8 cellular contexts compared by ENCODE assay signal in the genomic region with DNA sequence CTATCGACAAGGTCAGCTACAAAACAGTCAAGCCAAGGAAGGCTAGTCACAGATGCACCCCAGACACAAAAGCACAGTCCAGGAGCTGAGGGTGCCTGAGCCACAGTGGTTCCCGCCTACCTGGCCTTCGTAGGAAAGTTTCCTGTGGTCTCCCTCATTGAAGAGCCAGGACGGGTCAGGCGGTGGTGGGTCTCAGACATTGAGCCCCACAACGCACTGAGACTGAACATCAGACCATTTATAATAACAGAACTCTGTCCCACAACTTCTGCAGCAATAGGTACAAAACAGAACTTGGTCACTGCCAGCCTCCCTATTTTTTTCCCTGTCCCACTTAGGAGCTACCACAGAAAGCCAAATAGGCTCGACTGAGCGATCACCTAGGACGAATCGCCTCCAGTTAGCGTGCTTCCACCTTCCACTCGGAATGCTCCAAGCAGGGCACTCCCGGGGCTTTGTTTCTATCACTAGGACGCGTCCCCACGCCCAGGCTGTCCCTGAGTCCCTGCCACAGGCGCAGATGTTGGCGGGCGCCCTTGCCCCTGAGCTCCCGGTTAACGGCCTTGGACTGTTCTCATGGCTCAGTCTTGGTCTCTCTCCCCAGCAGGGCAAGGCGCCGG. TPM values are rescaled to one million over a fixed set of nuclear protein-coding genes. Genes with fewer than 3 reads are reported as not detected.
DNase-seq lines count a peak whose midpoint lies in the region; ATAC-seq, FAIRE-seq and TF ChIP-seq lines count a peak whose summit lies in the region.

No MANE protein-coding gene starts in this region.

- peak overlapping the region; percentile 93 for H3K27ac ChIP-seq in RWPE1
- H3K27ac ChIP-seq in parathyroid adenoma: peak overlapping the region; percentile 84

- peak overlapping the region; percentile 94 for H2AFZ ChIP-seq in parathyroid adenoma

- H3K4me1 ChIP-seq in parathyroid adenoma: peaks cover 7% of the 10 kb centered on the region

- peak overlapping the region; percentile 67 for H3K4me2 ChIP-seq in parathyroid adenoma (ENCODE audit: low read length)

- TF ChIP-seq CTCF in RWPE1 (conservative IDR thresholded peaks at IDR 0.05; ENCODE audit: low read depth): no peak
- no peak for TF ChIP-seq CTCF in fibroblast of mammary gland (conservative IDR thresholded peaks at IDR 0.05; ENCODE audit: control insufficient read depth, insufficient read depth, low read depth, low read length)
- TF ChIP-seq CTCF in parathyroid adenoma (IDR thresholded peaks at IDR 0.05): no peak

- no peak for FAIRE-seq in urothelium cell line (lab: Jason Lieb, UNC)

- ATAC-seq in activated CD8-positive, alpha-beta memory T cell treated with anti-CD3 and anti-CD28 coated beads, Interleukin-2, amount 10 ng/mL, durations not matched to agents 7 days and 5 days: peak; percentile 48
- ATAC-seq in GM19395 (IDR thresholded peaks at IDR 0.05; ENCODE audit: unreplicated experiment): no peak

- peak overlapping the region; percentile 85 for H3K4me3 Mint-ChIP-seq in activated CD8-positive, alpha-beta memory T cell treated with anti-CD3 and anti-CD28 coated beads, Interleukin-2, amount 10 ng/mL, durations not matched to agents 7 days and 5 days

- H3K27me3 ChIP-seq in parathyroid adenoma (ENCODE audit: control insufficient read depth, insufficient read depth, low read length): no peaks in the 10 kb centered on the region

- H3K36me3 ChIP-seq in parathyroid adenoma (ENCODE audit: control insufficient read depth, insufficient read depth, low read length): no peaks in the 10 kb centered on the region

- H3K27me3 Mint-ChIP-seq in activated CD8-positive, alpha-beta memory T cell treated with anti-CD3 and anti-CD28 coated beads, Interleukin-2, amount 10 ng/mL, durations not matched to agents 7 days and 5 days: no peaks in the 10 kb centered on the region

- H3K9me3 Mint-ChIP-seq in activated CD8-positive, alpha-beta memory T cell treated with anti-CD3 and anti-CD28 coated beads, Interleukin-2, amount 10 ng/mL, durations not matched to agents 7 days and 5 days (ENCODE audit: low read depth): peaks cover 28% of the 10 kb centered on the region

- peak overlapping the region; percentile 64 for H3K9ac ChIP-seq in parathyroid adenoma

- POLR2A ChIA-PET in RWPE1 (lab: Yijun Ruan, JAX; ENCODE audit: low non-redundant PET): interaction anchor here (0.6 to 1.7 kb wide), 2 partner anchors 45 to 164 kb away, joined by 5 to 11 read pairs; no protein-coding TSS in a partner anchor

- no peaks in the 10 kb centered on the region for H3K9me3 ChIP-seq in parathyroid adenoma (ENCODE audit: control insufficient read depth, low read length)

- DNase-seq in activated CD8-positive, alpha-beta memory T cell treated with anti-CD3 and anti-CD28 coated beads, Interleukin-2, amount 10 ng/mL, durations not matched to agents 7 days and 5 days: no peak
- DNase-seq in activated CD8-positive, alpha-beta memory T cell treated with anti-CD3 and anti-CD28 coated beads, Interleukin-2, amount 50 U/mL, for 4 hours: no peak
- DNase-seq in RWPE1 (ENCODE audit: low spot score) (no peak), fibroblast of mammary gland (ENCODE audit: low read depth) (peak; percentile 5), germinal center (ENCODE audit: low spot score) (no peak), urothelium cell line (ENCODE audit: low spot score) (no peak)

- peak overlapping the region; percentile 91 for H3K27ac Mint-ChIP-seq in activated CD8-positive, alpha-beta memory T cell treated with anti-CD3 and anti-CD28 coated beads, Interleukin-2, amount 10 ng/mL, durations not matched to agents 7 days and 5 days

- CTCF ChIA-PET in activated CD8-positive, alpha-beta memory T cell treated with anti-CD3 and anti-CD28 coated beads, Interleukin-2, amount 10 ng/mL, durations not matched to agents 7 days and 5 days (lab: Charles Lee): interaction anchor here (0.7 to 1.8 kb wide), 8 partner anchors 39 to 546 kb away, joined by 3 to 6 read pairs (median 4); a partner anchor contains a TSS
- CTCF ChIA-PET in RWPE1 (lab: Yijun Ruan, JAX): interaction anchor here (0.6 to 0.9 kb wide), 3 partner anchors 18 to 533 kb away, joined by 3 read pairs; no protein-coding TSS in a partner anchor

- peaks cover 16% of the 10 kb centered on the region for H3K79me2 ChIP-seq in parathyroid adenoma

- H3K4me3 ChIP-seq in fibroblast of mammary gland (ENCODE audit: control insufficient read depth, low read depth, low read length) (peak overlapping the region; percentile 77), parathyroid adenoma (ENCODE audit: low read depth, low read length) (peak overlapping the region; percentile 87)

- H3K4me1 Mint-ChIP-seq in activated CD8-positive, alpha-beta memory T cell treated with anti-CD3 and anti-CD28 coated beads, Interleukin-2, amount 10 ng/mL, durations not matched to agents 7 days and 5 days: peaks cover 23% of the 10 kb centered on the region

- H3K36me3 Mint-ChIP-seq in activated CD8-positive, alpha-beta memory T cell treated with anti-CD3 and anti-CD28 coated beads, Interleukin-2, amount 10 ng/mL, durations not matched to agents 7 days and 5 days: peaks cover 46% of the 10 kb centered on the region

RNA-seq across cellular contexts. Expression of a gene that starts 0.6 kb away (rescaled TPM):
- 10 to 100 TPM; 48.0 to 68.4 TPM for total RNA-seq in activated CD8-positive, alpha-beta memory T cell treated with anti-CD3 and anti-CD28 coated beads, Interleukin-2, amount 10 ng/mL, durations not matched to agents 7 days and 5 days

RNA-seq across cellular contexts. Expression of a gene that starts 45.2 kb away (rescaled TPM):
- total RNA-seq in activated CD8-positive, alpha-beta memory T cell treated with anti-CD3 and anti-CD28 coated beads, Interleukin-2, amount 10 ng/mL, durations not matched to agents 7 days and 5 days: 10 to 100 TPM; 30.1 to 36.0 TPM

RNA-seq across cellular contexts. Expression of a gene that starts 50.7 kb away (rescaled TPM):
- total RNA-seq in activated CD8-positive, alpha-beta memory T cell treated with anti-CD3 and anti-CD28 coated beads, Interleukin-2, amount 10 ng/mL, durations not matched to agents 7 days and 5 days: 1 to 10 TPM; 4.8 to 5.0 TPM
